Comparison of ENCODE assay signal across 8 cellular contexts in genomic region chr7:5045558-5046396, GRCh38. TPM values are rescaled to one million over a fixed set of nuclear protein-coding genes. Genes with fewer than 3 reads are reported as not detected.
DNase-seq lines count a peak whose midpoint lies in the region; ATAC-seq and TF ChIP-seq lines count a peak whose summit lies in the region.

Gene RBAK, plus strand, starts transcription at chr7:5045860. Its CDS starts 2,217 bp downstream, at chr7:5048077.

- TF ChIP-seq POLR2A in NB4 (IDR thresholded peaks at IDR 0.05; ENCODE audit: extremely low read depth, insufficient read length) = peak; percentile 91

- DNase-seq in NB4 (ENCODE audit: low read depth) (peak; percentile 100), SK-N-SH (peak; percentile 97), glomerular endothelial cell (ENCODE audit: extremely low read depth, low read depth, low spot score) (peak; percentile 33), occipital lobe (lab: John Stamatoyannopoulos, UW) (peak; percentile 87)
- DNase-seq in activated naive CD4-positive, alpha-beta T cell treated with anti-CD3 and anti-CD28 coated beads, Interleukin-2, amount 50 U/mL, for 16 hours = peak; percentile 89

- peaks cover 0 to 5% of the 10 kb centered on the region in 2 experiments; a peak in 1 of 4 replicates for H3K4me1 ChIP-seq in SK-N-SH (ENCODE audit: control insufficient read depth in 1 of 2, insufficient read depth in 2 of 2, low read depth in 1 of 2, low read length in 1 of 2)

- no peaks in the 10 kb centered on the region for H3K27me3 ChIP-seq in SK-N-SH (ENCODE audit: insufficient read depth)

- no peak for TF ChIP-seq EP300 in SK-N-SH (IDR thresholded peaks at IDR 0.05; ENCODE audit: borderline replicate concordance in 1 of 2, low read depth in 1 of 2, low read length in 1 of 2)

- H3K9me3 ChIP-seq in SK-N-SH = peaks cover 9% of the 10 kb centered on the region

- H3K27ac ChIP-seq in SK-N-SH (ENCODE audit: low read depth in 2 of 2, low read length in 1 of 2) (peak within 1 kb of the TSS; percentile 82 to 84), temporal lobe (ENCODE audit: low read depth, low read length) (peak within 1 kb of the TSS; percentile 19)

- H3K9ac ChIP-seq in SK-N-SH = peak within 1 kb of the TSS; percentile 97

- 2% methylated on average over 54 of the region's 69 CpGs for WGBS in SK-N-SH (ENCODE audit: low lambda C conversion rate)

- ATAC-seq in HG02571 (IDR thresholded peaks at IDR 0.05; ENCODE audit: unreplicated experiment) = peak; percentile 100

- H3F3A ChIP-seq in SK-N-SH (replicated peaks; ENCODE audit: insufficient read depth) = peaks cover 5% of the 10 kb centered on the region

- no peaks in the 10 kb centered on the region for H3K9me2 ChIP-seq in SK-N-SH

- peak within 1 kb of the TSS; percentile 100 for H2AFZ ChIP-seq in SK-N-SH (ENCODE audit: low read depth)

- CTCF ChIA-PET in SK-N-SH (lab: Yijun Ruan, JAX) = interaction anchor here (0.9 to 1.0 kb wide), 2 partner anchors 41 to 215 kb away, joined by 3 to 4 read pairs; no protein-coding TSS in a partner anchor

- POLR2A ChIA-PET in SK-N-SH (lab: Yijun Ruan, JAX) = interaction anchor here (1.5 kb wide), 1 partner anchor 9 kb away, joined by 5 read pairs; no protein-coding TSS in a partner anchor

- TF ChIP-seq CTCF in NB4 (IDR thresholded peaks at IDR 0.05; ENCODE audit: low read depth, low read length) = no peak
- no peak for TF ChIP-seq CTCF in SK-N-SH (IDR thresholded peaks at IDR 0.05)

- H4K20me1 ChIP-seq in SK-N-SH (ENCODE audit: insufficient read depth) = no peaks in the 10 kb centered on the region

- H3K4me2 ChIP-seq in SK-N-SH = peak within 1 kb of the TSS; percentile 97

- TF ChIP-seq RAD21 in SK-N-SH (IDR thresholded peaks at IDR 0.05; ENCODE audit: low read length) = no peak

- H3K36me3 ChIP-seq in SK-N-SH (replicated peaks in 1 of 2; ENCODE audit: control insufficient read depth in 1 of 2, insufficient read depth in 2 of 2, low read length in 1 of 2) = peaks cover 23 to 33% of the 10 kb centered on the region in 2 experiments

- peaks cover 48% of the 10 kb centered on the region for H3K79me2 ChIP-seq in SK-N-SH (ENCODE audit: insufficient read depth)

- H3K4me3 ChIP-seq in GM08714 (ENCODE audit: low read length) = peak within 1 kb of the TSS; percentile 60
- H3K4me3 ChIP-seq in NB4 (ENCODE audit: low read depth, low read length) = peak within 1 kb of the TSS; percentile 80
- peak within 1 kb of the TSS; percentile 78 to 91 for H3K4me3 ChIP-seq in SK-N-SH (ENCODE audit: low read depth in 2 of 2, low read length in 1 of 2)

TF ChIP-seq in SK-N-SH, 30 proteins besides CTCF, POLR2A, EP300 and RAD21:
- TF ChIP-seq TEAD4 (IDR thresholded peaks at IDR 0.05; ENCODE audit: borderline replicate concordance, insufficient read depth) (no peak), TAF1 (IDR thresholded peaks at IDR 0.05; ENCODE audit: borderline replicate concordance, low read depth, low read length) (peak; percentile 89), ZBTB33 (IDR thresholded peaks at IDR 0.05; ENCODE audit: borderline replicate concordance, low read depth) (peak; percentile 86), MXI1 (IDR thresholded peaks at IDR 0.05; ENCODE audit: low read depth, low read length) (peak; percentile 64), ELF1 (IDR thresholded peaks at IDR 0.05) (peak; percentile 86), RXRA (IDR thresholded peaks at IDR 0.05; ENCODE audit: borderline replicate concordance, low read depth) (peak; percentile 21; the same call in 1 of the 2 replicates), FOXJ3 (CRISPR knock-in tag; IDR thresholded peaks at IDR 0.05) (no peak), FOSL2 (IDR thresholded peaks at IDR 0.05; ENCODE audit: borderline replicate concordance, low read depth) (no peak), NRF1 (IDR thresholded peaks at IDR 0.05; ENCODE audit: low read depth, low read length) (peak; percentile 98), MAX (IDR thresholded peaks at IDR 0.05; ENCODE audit: low read depth) (peak; percentile 80), IRF3 (IDR thresholded peaks at IDR 0.05; ENCODE audit: low read depth, low read length) (no peak), GABPA (IDR thresholded peaks at IDR 0.05; ENCODE audit: low read depth) (peak; percentile 78), REST (IDR thresholded peaks at IDR 0.05; ENCODE audit: low read depth, low read length) (no peak), SMC3 (IDR thresholded peaks at IDR 0.05; ENCODE audit: low read depth, low read length) (no peak), EZH2phosphoT487 (IDR thresholded peaks at IDR 0.05; ENCODE audit: borderline replicate concordance, low read depth) (no peak), CHD2 (IDR thresholded peaks at IDR 0.05; ENCODE audit: low read length, partially characterized antibody) (peak; percentile 94), TCF12 (IDR thresholded peaks at IDR 0.05) (no peak), POLR2AphosphoS5 (IDR thresholded peaks at IDR 0.05; ENCODE audit: low read depth, low read length) (peak; percentile 96)

RNA-seq across cellular contexts. Expression of gene RBAK, which starts in this region (rescaled TPM):
- 2.5 and 3.7 TPM in 2 replicates for polyA plus RNA-seq in SK-N-SH (2012; rRNA removed)
- 2.6 and 3.2 TPM in 2 replicates for polyA plus RNA-seq in SK-N-SH (2012; cell fraction: cytosol; rRNA removed)
- 5.2 and 10.1 TPM in 2 replicates for polyA plus RNA-seq in SK-N-SH (2012; cell fraction: nucleus; rRNA removed)
- total RNA-seq in glomerular endothelial cell = 6.5 and 8.4 TPM in 2 replicates
- 15.6 TPM for total RNA-seq in occipital lobe
- total RNA-seq in temporal lobe = 13.8 TPM

Comparison
In these comparisons a context has a peak if more than half of its experiments do, and no peak if none do; other contexts are left out.
1. Peak in every context shown above with its lines: DNase-seq, ATAC-seq, H3K4me3 ChIP-seq and H3K27ac ChIP-seq.
2. DNase-seq: peak in every context shown above with its lines; median percentile 100 in NB4; 97 in SK-N-SH; 89 in activated naive CD4-positive, alpha-beta T cell treated with anti-CD3 and anti-CD28 coated beads, Interleukin-2, amount 50 U/mL, for 16 hours; 87 in occipital lobe; 33 in glomerular endothelial cell.